Comparison of ENCODE assay signal across 8 cellular contexts in genomic region chr14:58297762-58298476, GRCh38. TPM values are rescaled to one million over a fixed set of nuclear protein-coding genes. Genes with fewer than 3 reads are reported as not detected.
DNase-seq lines count a peak whose midpoint lies in the region; ATAC-seq and TF ChIP-seq lines count a peak whose summit lies in the region.

No MANE protein-coding gene starts in this region.

- peaks cover 2% of the 10 kb centered on the region for H3K36me3 ChIP-seq in Caco-2 (ENCODE audit: control insufficient read depth, insufficient read depth, low read length)
- peaks cover 39% of the 10 kb centered on the region for H3K36me3 ChIP-seq in mesodermal cell (ENCODE audit: control insufficient read depth, insufficient read depth, low read length)

- TF ChIP-seq CTCF in Caco-2 (IDR thresholded peaks at IDR 0.05; ENCODE audit: insufficient read depth in 1 of 2, low read depth in 1 of 2, low read length in 1 of 2, severe bottlenecking in 1 of 2, unreplicated experiment in 1 of 2) (no peak), endothelial cell (IDR thresholded peaks at IDR 0.05; ENCODE audit: unreplicated experiment) (no peak)

- H3K36me3 Mint-ChIP-seq in Caco-2 (ENCODE audit: insufficient read depth, unreplicated experiment) (peaks cover 36% of the 10 kb centered on the region), endothelial cell (ENCODE audit: low read depth, unreplicated experiment) (peaks cover 29% of the 10 kb centered on the region)

- H3K27ac ChIP-seq in mesodermal cell (ENCODE audit: low read depth, low read length, severe bottlenecking): peak overlapping the region; percentile 99

- H3K4me3 Mint-ChIP-seq in Caco-2 (ENCODE audit: unreplicated experiment) (no peak overlapping the region), endothelial cell (ENCODE audit: unreplicated experiment) (no peak overlapping the region)

- H3K27me3 Mint-ChIP-seq in Caco-2 (ENCODE audit: insufficient read depth, unreplicated experiment) (no peaks in the 10 kb centered on the region), endothelial cell (ENCODE audit: unreplicated experiment) (peaks cover 6% of the 10 kb centered on the region)

- no peak overlapping the region for H3K27ac Mint-ChIP-seq in Caco-2 (ENCODE audit: unreplicated experiment)
- no peak overlapping the region for H3K27ac Mint-ChIP-seq in endothelial cell (ENCODE audit: unreplicated experiment)

- H3K27me3 ChIP-seq in Caco-2 (replicated peaks; ENCODE audit: control insufficient read depth, insufficient read depth, low read length): no peaks in the 10 kb centered on the region

- H3K4me1 Mint-ChIP-seq in Caco-2 (ENCODE audit: low read depth, unreplicated experiment) (no peaks in the 10 kb centered on the region), endothelial cell (ENCODE audit: unreplicated experiment) (peaks cover 19% of the 10 kb centered on the region)

- ATAC-seq in GM21367 (IDR thresholded peaks at IDR 0.05; ENCODE audit: unreplicated experiment): peak; percentile 82

- peak overlapping the region; percentile 85 for H3K4me3 ChIP-seq in Caco-2 (ENCODE audit: low read depth, low read length)
- H3K4me3 ChIP-seq in mesodermal cell (ENCODE audit: extremely low read depth, insufficient read depth, low read length, poor library complexity, severe bottlenecking): peak overlapping the region; percentile 86

- intact Hi-C loops in Caco-2 (cut with micrococcal nuclease; ENCODE audit: unreplicated experiment): loop anchor here (1.0 to 5.0 kb wide), 5 partner anchors 11 to 98 kb away; partner anchors contain the start of genes ACTR10, PSMA3 and TOMM20L

- DNase-seq in Caco-2: peak; percentile 98 to 99
- DNase-seq in HT1080 (ENCODE audit: low read depth): peak; percentile 100
- peak; percentile 100 for DNase-seq in NOMO-1 treated with DMSO at 0.1 percent for 48 hours (lab: John Stamatoyannopoulos, UW; ENCODE audit: unreplicated experiment)
- DNase-seq in activated CD8-positive, alpha-beta memory T cell treated with anti-CD3 and anti-CD28 coated beads, Interleukin-2, amount 50 U/mL, for 1 hour (ENCODE audit: extremely low read depth): peak; percentile 98
- DNase-seq in endothelial cell (ENCODE audit: low spot score): peak; percentile 96
- peak; percentile 96 to 98 for DNase-seq in stimulated activated CD8-positive, alpha-beta memory T cell treated with anti-CD3 and anti-CD28 coated beads, Interleukin-15, amount 100 ng/mL, for 4 hours (ENCODE audit: low read depth in 2 of 2)

- H3K4me1 ChIP-seq in Caco-2: peaks cover 7% of the 10 kb centered on the region; the same call in 1 of the 2 replicates
- H3K4me1 ChIP-seq in mesodermal cell (ENCODE audit: control insufficient read depth, insufficient read depth, low read length, poor library complexity, severe bottlenecking): no peaks in the 10 kb centered on the region

- CTCF ChIA-PET in Caco-2 (lab: Charles Lee): interaction anchor here (0.5 to 1.9 kb wide), 6 partner anchors 10 to 98 kb away, joined by 3 to 12 read pairs (median 6); partner anchors contain the start of genes PSMA3 and TOMM20L

- 0% methylated on average over 29 to 32 of the region's 40 CpGs for WGBS in mesodermal cell (ENCODE audit: insufficient coverage in 2 of 2), 2 experiments

- H3K9me3 Mint-ChIP-seq in Caco-2 (ENCODE audit: unreplicated experiment) (no peaks in the 10 kb centered on the region), endothelial cell (ENCODE audit: unreplicated experiment) (no peaks in the 10 kb centered on the region)

- no TSS peak for BruUV-seq in Caco-2 (replicated peaks; lab: Mats Ljungman, UMichigan)

- no peaks in the 10 kb centered on the region for H3K9me3 ChIP-seq in Caco-2
- H3K9me3 ChIP-seq in mesodermal cell (ENCODE audit: control insufficient read depth, low read length): no peaks in the 10 kb centered on the region

- POLR2A ChIA-PET in Caco-2 (lab: Charles Lee): interaction anchor here (0.5 to 1.9 kb wide), 14 partner anchors 10 to 1951 kb away, joined by 3 to 27 read pairs (median 5); partner anchors contain the start of genes PSMA3 and TOMM20L

RNA-seq across cellular contexts. Expression of gene ARID4A, which starts 0.4 kb away (rescaled TPM):
- total RNA-seq in Caco-2 (2022) (30.7 and 31.5 TPM in 2 replicates), endothelial cell (ENCODE audit: unreplicated experiment) (45.4 TPM)
- 1.7 and 5.0 TPM in 2 replicates for total RNA-seq in HT1080 (2014; rRNA removed; shearing (Covaris generic))
- polyA plus RNA-seq in HT1080 (2015; cell fraction: cytosol; rRNA removed): 2.7 and 3.9 TPM in 2 replicates
- polyA plus RNA-seq in HT1080 (2015; cell fraction: nucleus; rRNA removed): 10.8 and 11.1 TPM in 2 replicates
- polyA plus RNA-seq in mesodermal cell (2013, experiment 1 of 2): 16.1 TPM
- polyA plus RNA-seq in mesodermal cell (2013, experiment 2 of 2): 16.2 TPM

RNA-seq across cellular contexts. Expression of gene PSMA3, which starts 53.3 kb away (rescaled TPM):
- total RNA-seq in Caco-2 (2022) (334 and 352 TPM in 2 replicates), endothelial cell (ENCODE audit: unreplicated experiment) (180 TPM)
- total RNA-seq in HT1080 (2014; rRNA removed; shearing (Covaris generic)): 159 and 201 TPM in 2 replicates
- polyA plus RNA-seq in HT1080 (2015; cell fraction: cytosol; rRNA removed): 250 and 251 TPM in 2 replicates
- 205 and 224 TPM in 2 replicates for polyA plus RNA-seq in HT1080 (2015; cell fraction: nucleus; rRNA removed)
- 142 TPM for polyA plus RNA-seq in mesodermal cell (2013, experiment 1 of 2)
- polyA plus RNA-seq in mesodermal cell (2013, experiment 2 of 2): 195 TPM

Comparison
In these comparisons a context has a peak if more than half of its experiments do, and no peak if none do; other contexts are left out.
1. Peak in every context shown above with its lines: DNase-seq, ATAC-seq, H3K4me3 ChIP-seq and H3K27ac ChIP-seq.